Comparison of ENCODE assay signal across 14 cellular contexts in genomic region chr12:54141534-54142475, GRCh38. TPM values are rescaled to one million over a fixed set of nuclear protein-coding genes. Genes with fewer than 3 reads are reported as not detected.
DNase-seq lines count a peak whose midpoint lies in the region; ATAC-seq lines count a peak whose summit lies in the region.
"Had no signal": no experiment of that assay in that cellular context is flagged by ENCODE, and none has a peak within 500 bp of the region (broad histone marks: within the 10 kb centered on the region; RNA-seq: fewer than 3 reads in every experiment).

No MANE protein-coding gene starts in this region.

- peak overlapping the region; percentile 74 for H3K9ac ChIP-seq in adipocyte (ENCODE audit: low read length)

- peak overlapping the region; percentile 72 for H3K4me3 ChIP-seq in adipocyte (ENCODE audit: low read length)

- no peaks in the 10 kb centered on the region for H3K36me3 Mint-ChIP-seq in activated CD8-positive, alpha-beta memory T cell treated with anti-CD3 and anti-CD28 coated beads, Interleukin-2, amount 10 ng/mL, durations not matched to agents 7 days and 5 days
- H3K36me3 Mint-ChIP-seq: CD8-positive, alpha-beta T cell had no signal

- no peak overlapping the region for H3K4me3 Mint-ChIP-seq in activated CD8-positive, alpha-beta memory T cell treated with anti-CD3 and anti-CD28 coated beads, Interleukin-2, amount 10 ng/mL, durations not matched to agents 7 days and 5 days
- H3K4me3 Mint-ChIP-seq: activated B cell treated with CpG ODN at 0.5 μM for 24 hours; CD8-positive, alpha-beta T cell had no signal

- intact Hi-C loops in left ventricle myocardium superior (cut with micrococcal nuclease) (no loop called here), sciatic nerve (cut with DNase I) (no loop called here)

- CTCF ChIA-PET in activated CD8-positive, alpha-beta memory T cell treated with anti-CD3 and anti-CD28 coated beads, Interleukin-2, amount 10 ng/mL, durations not matched to agents 7 days and 5 days (lab: Charles Lee) = interaction anchor here (0.7 to 2.5 kb wide), 3 partner anchors 38 to 447 kb away, joined by 3 to 6 read pairs (median 3); no protein-coding TSS in a partner anchor

- H3K27me3 ChIP-seq in adipocyte (replicated peaks; ENCODE audit: control insufficient read depth, insufficient read depth, low read length) = no peaks in the 10 kb centered on the region

- H3K27ac Mint-ChIP-seq in activated CD8-positive, alpha-beta memory T cell treated with anti-CD3 and anti-CD28 coated beads, Interleukin-2, amount 10 ng/mL, durations not matched to agents 7 days and 5 days = no peak overlapping the region
- H3K27ac Mint-ChIP-seq: activated B cell treated with CpG ODN at 0.5 μM for 24 hours; CD8-positive, alpha-beta T cell had no signal

- H3K27me3 Mint-ChIP-seq in activated CD8-positive, alpha-beta memory T cell treated with anti-CD3 and anti-CD28 coated beads, Interleukin-2, amount 10 ng/mL, durations not matched to agents 7 days and 5 days = peaks cover 61% of the 10 kb centered on the region

- ATAC-seq in left ventricle myocardium superior (peak; percentile 65), sciatic nerve (peak; percentile 65)
- no peak for ATAC-seq in activated CD8-positive, alpha-beta memory T cell treated with anti-CD3 and anti-CD28 coated beads, Interleukin-2, amount 10 ng/mL, durations not matched to agents 7 days and 5 days
- ATAC-seq: CD8-positive, alpha-beta T cell; stimulated activated naive CD8-positive, alpha-beta T cell treated with anti-CD3 and anti-CD28 coated beads, Interleukin-15, Interleukin-2, amounts not matched to agents 100 U/mL and 50 U/mL, for 24 hours had no signal

- H3K36me3 ChIP-seq in adipocyte (ENCODE audit: control insufficient read depth, insufficient read depth, low read length, severe bottlenecking) = no peaks in the 10 kb centered on the region

- DNase-seq in AG20443 (ENCODE audit: low spot score) (peak; percentile 81), adipocyte (ENCODE audit: low read depth) (peak; percentile 35), left ventricle myocardium superior (no peak), sciatic nerve (ENCODE audit: low spot score) (no peak), HUDEP-2 (lab: John Stamatoyannopoulos, UW; ENCODE audit: unreplicated experiment in 76 of 76) (no peak), NCI-H2081 (lab: John Stamatoyannopoulos, UW) (no peak)
- DNase-seq in activated CD4-positive, alpha-beta T cell treated with anti-CD3 and anti-CD28 coated beads for 4 hours = no peak
- DNase-seq in activated CD8-positive, alpha-beta memory T cell treated with anti-CD3 and anti-CD28 coated beads, Interleukin-2, amount 10 ng/mL, durations not matched to agents 7 days and 5 days = no peak
- DNase-seq: activated B cell treated with CpG ODN at 0.5 μM for 24 hours; activated gamma-delta T cell treated with Interleukin-2 at 50 U/mL for 16 hours; CD8-positive, alpha-beta T cell; MM.1S; stimulated activated CD4-positive, alpha-beta T cell treated with anti-CD3 and anti-CD28 coated beads, Interleukin-2, amount 100 ng/mL, for 48 hours; stimulated activated naive CD8-positive, alpha-beta T cell treated with anti-CD3 and anti-CD28 coated beads, Interleukin-15, Interleukin-2, amounts not matched to agents 100 U/mL and 50 U/mL, for 24 hours had no signal

- no peaks in the 10 kb centered on the region for H3K9me3 Mint-ChIP-seq in activated CD8-positive, alpha-beta memory T cell treated with anti-CD3 and anti-CD28 coated beads, Interleukin-2, amount 10 ng/mL, durations not matched to agents 7 days and 5 days (ENCODE audit: low read depth)
- H3K9me3 Mint-ChIP-seq: activated B cell treated with CpG ODN at 0.5 μM for 24 hours; CD8-positive, alpha-beta T cell had no signal

- H3K9me3 ChIP-seq in adipocyte (ENCODE audit: control insufficient read depth, low read length) = no peaks in the 10 kb centered on the region

- H3K4me1 ChIP-seq in adipocyte (ENCODE audit: control insufficient read depth, insufficient read depth, low read length) = peaks cover 57% of the 10 kb centered on the region

- H3K4me1 Mint-ChIP-seq in activated CD8-positive, alpha-beta memory T cell treated with anti-CD3 and anti-CD28 coated beads, Interleukin-2, amount 10 ng/mL, durations not matched to agents 7 days and 5 days = no peaks in the 10 kb centered on the region
- H3K4me1 Mint-ChIP-seq: activated B cell treated with CpG ODN at 0.5 μM for 24 hours had no signal

RNA-seq across cellular contexts. Expression of gene SMUG1, which starts 47.0 kb away (rescaled TPM):
- total RNA-seq in left ventricle myocardium superior (17.0 TPM), sciatic nerve (25.3 TPM)
- 10 to 100 TPM; 24.1 to 27.1 TPM for total RNA-seq in activated CD8-positive, alpha-beta memory T cell treated with anti-CD3 and anti-CD28 coated beads, Interleukin-2, amount 10 ng/mL, durations not matched to agents 7 days and 5 days

Comparison
In these comparisons a context has a peak if more than half of its experiments do, and no peak if none do; other contexts are left out.
1. DNase-seq: peak in AG20443 (single experiment) and adipocyte (single experiment); none in left ventricle myocardium superior (single experiment), sciatic nerve (single experiment), HUDEP-2 (0 of 76), NCI-H2081 (0 of 2), activated CD4-positive, alpha-beta T cell treated with anti-CD3 and anti-CD28 coated beads for 4 hours (0 of 2) and activated CD8-positive, alpha-beta memory T cell treated with anti-CD3 and anti-CD28 coated beads, Interleukin-2, amount 10 ng/mL, durations not matched to agents 7 days and 5 days (single experiment).